ENCODE assay signal across 19 cellular contexts in the genomic region with DNA sequence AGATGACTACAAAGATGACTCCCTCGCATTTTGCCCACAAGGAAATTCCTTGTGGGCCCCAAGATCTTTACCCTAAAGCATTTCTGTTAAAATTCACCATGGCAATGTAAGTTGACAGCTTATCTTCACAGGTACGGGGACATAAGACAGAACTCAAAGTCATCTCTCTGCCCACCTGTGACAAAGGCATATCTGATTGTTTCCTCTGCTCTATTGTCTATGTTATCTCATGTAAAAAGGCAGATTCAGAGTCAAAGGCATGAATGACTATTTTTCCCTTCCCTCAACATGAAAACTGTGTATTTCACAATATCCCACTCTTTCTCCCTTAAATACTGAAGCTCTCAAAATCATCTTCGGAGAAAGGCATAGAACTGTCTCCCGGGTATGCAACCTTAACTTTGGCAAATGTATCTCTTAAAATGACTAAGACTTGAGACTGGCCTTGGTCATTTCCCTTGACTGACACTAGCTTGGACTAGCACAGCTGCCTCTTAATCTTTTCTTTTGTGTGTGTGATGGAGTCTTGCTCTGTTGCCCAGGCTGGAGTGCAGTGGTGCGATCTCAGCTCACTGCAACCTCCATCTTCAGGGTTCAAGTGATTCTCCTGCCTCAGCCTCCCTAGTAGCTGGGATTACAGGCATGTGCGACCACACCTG.
DNase-seq lines count a peak whose midpoint lies in the region; ATAC-seq, FAIRE-seq and TF ChIP-seq lines count a peak whose summit lies in the region.
"Had no signal": no experiment of that assay in that cellular context is flagged by ENCODE, and none has a peak within 500 bp of the region (broad histone marks: within the 10 kb centered on the region; RNA-seq: fewer than 3 reads in every experiment).

No MANE protein-coding gene starts in this region.

- no peaks in the 10 kb centered on the region for H3K9me3 ChIP-seq in K562 (replicated peaks; ENCODE audit: control insufficient read depth, insufficient read depth, low read depth, low read length)
- no peaks in the 10 kb centered on the region for H3K9me3 ChIP-seq in stomach smooth muscle (ENCODE audit: control insufficient read depth in 2 of 2, low read length in 2 of 2)
- H3K9me3 ChIP-seq in HAP-1: no peaks in the 10 kb centered on the region
- H3K9me3 ChIP-seq: BLaER1, left lung, stomach had no signal

- no TSS peak for BruUV-seq in K562 (replicated peaks; lab: Mats Ljungman, UMichigan)

- H3K79me2 ChIP-seq in K562 (ENCODE audit: control insufficient read depth, insufficient read depth, low read length): peaks cover 68% of the 10 kb centered on the region

- TF ChIP-seq POLR2A in K562 (conservative IDR thresholded peaks at IDR 0.05): no peak

- no peak overlapping the region for H3K9ac ChIP-seq in K562 (ENCODE audit: insufficient read depth in 1 of 2, low read depth in 2 of 2, low read length in 2 of 2)
- no peak overlapping the region for H3K9ac ChIP-seq in stomach smooth muscle (ENCODE audit: low read length in 2 of 2)
- H3K9ac ChIP-seq: BLaER1 had no signal

- TF ChIP-seq RAD21 in K562 (CRISPR knock-in tag; conservative IDR thresholded peaks at IDR 0.05 in 1 of 2, IDR thresholded peaks at IDR 0.05 in 1 of 2): no peak

- CTCF ChIA-PET in K562 (lab: Yijun Ruan, JAX; ENCODE audit: low intra/inter-chr PET ratio): no interaction called here

- H3K4me2 ChIP-seq in K562 (ENCODE audit: insufficient read depth, low read length): no peak overlapping the region

- POLR2A ChIA-PET in K562 (lab: Yijun Ruan, JAX): interaction anchor here (0.5 to 2.3 kb wide), 6 partner anchors 10 to 388 kb away, joined by 3 to 8 read pairs (median 3); no protein-coding TSS in a partner anchor

- in situ Hi-C loops in K562 (cut with MboI): no loop called here
- in situ Hi-C loops in HAP-1 (cut with MboI; ENCODE audit: low sequenced_read_pairs): no loop called here

- H2AFZ ChIP-seq in K562 (ENCODE audit: low read depth, low read length): no peak overlapping the region

- H3K36me3 ChIP-seq in K562 (ENCODE audit: control insufficient read depth, insufficient read depth, low read length) (no peaks in the 10 kb centered on the region), stomach smooth muscle (ENCODE audit: control insufficient read depth in 2 of 2, insufficient read depth in 2 of 2, low read length in 2 of 2) (no peaks in the 10 kb centered on the region), HAP-1 (replicated peaks) (no peaks in the 10 kb centered on the region)
- H3K36me3 ChIP-seq: BLaER1, left lung, stomach had no signal

- H3K27me3 ChIP-seq in K562 (ENCODE audit: control insufficient read depth in 2 of 2, insufficient read depth in 2 of 2, low read length in 2 of 2) (no peaks in the 10 kb centered on the region), stomach smooth muscle (ENCODE audit: control insufficient read depth in 1 of 2, insufficient read depth in 2 of 2, low read length in 2 of 2) (no peaks in the 10 kb centered on the region), HAP-1 (ENCODE audit: low read depth) (no peaks in the 10 kb centered on the region)
- H3K27me3 ChIP-seq: BLaER1, left lung, stomach had no signal

- H3K9me3 Mint-ChIP-seq in IgD-negative memory B cell: no peaks in the 10 kb centered on the region
- H3K9me3 Mint-ChIP-seq: activated naive CD4-positive, alpha-beta T cell treated with anti-CD3 and anti-CD28 coated beads, Interleukin-2, amount 50 U/mL, for 72 hours had no signal

- H3K27me3 Mint-ChIP-seq in IgD-negative memory B cell: no peaks in the 10 kb centered on the region

- peak overlapping the region; percentile 60 to 79 (median 78) for H3K27ac Mint-ChIP-seq in IgD-negative memory B cell

- peaks cover 8% of the 10 kb centered on the region for H3K9me1 ChIP-seq in K562 (ENCODE audit: control insufficient read depth, insufficient read depth, low read length)

- intact Hi-C loops in K562 (cut with micrococcal nuclease): loop anchor here (2.0 kb wide), 2 partner anchors 60 to 80 kb away; no protein-coding TSS in a partner anchor

- DNase-seq in K562 (ENCODE audit: extremely low read depth in 1 of 4, low spot score in 3 of 4) (no peak), lung microvascular endothelial cell (ENCODE audit: low read depth in 2 of 2) (peak; percentile 36 to 51), DMS153 treated with DMSO at 0.1 percent for 48 hours (lab: John Stamatoyannopoulos, UW; ENCODE audit: unreplicated experiment) (no peak), HAP-1 (ENCODE audit: low spot score in 2 of 2) (no peak)
- DNase-seq: activated CD8-positive, alpha-beta memory T cell treated with anti-CD3 and anti-CD28 coated beads, Interleukin-2, amount 50 U/mL, for 48 hours; cerebellar nuclear complex; DND-41; NCI-H1694; PC-3 had no signal

- H3K4me3 Mint-ChIP-seq in IgD-negative memory B cell: no peak overlapping the region

- no peak for ATAC-seq in K562
- no peak for ATAC-seq in HG03521 (IDR thresholded peaks at IDR 0.05; ENCODE audit: unreplicated experiment)
- ATAC-seq: activated CD4-positive, CD25-positive, alpha-beta regulatory T cell treated with anti-CD3 and anti-CD28 coated beads, Interleukin-2, amount 50 U/mL, for 24 hours; activated naive CD4-positive, alpha-beta T cell treated with anti-CD3 and anti-CD28 coated beads, Interleukin-2, amount 50 U/mL, for 72 hours; PC-3 had no signal

- TF ChIP-seq CTCF in K562 (IDR thresholded peaks at IDR 0.05 in 2 of 3, conservative IDR thresholded peaks at IDR 0.05 in 1 of 3; ENCODE audit: insufficient read depth in 2 of 3, low read depth in 1 of 3, low read length in 3 of 3): no peak

- H3K36me3 Mint-ChIP-seq in IgD-negative memory B cell: peaks cover 2% of the 10 kb centered on the region
- H3K36me3 Mint-ChIP-seq: activated naive CD4-positive, alpha-beta T cell treated with anti-CD3 and anti-CD28 coated beads, Interleukin-2, amount 50 U/mL, for 72 hours had no signal

- FAIRE-seq in K562 (lab: Jason Lieb, UNC): peak; percentile 59

- TF ChIP-seq EP300 in K562 (IDR thresholded peaks at IDR 0.05; ENCODE audit: low read length): no peak

- peaks cover 23 to 62% (median 54%) of the 10 kb centered on the region in 3 donors for H3K4me1 Mint-ChIP-seq in IgD-negative memory B cell

- H3K4me3 ChIP-seq in K562 (no peak overlapping the region), stomach smooth muscle (ENCODE audit: low read length in 2 of 2) (no peak overlapping the region), HAP-1 (no peak overlapping the region)
- H3K4me3 ChIP-seq: BLaER1, left lung, skin epidermis had no signal

- H3K4me1 ChIP-seq in K562 (replicated peaks in 1 of 2; ENCODE audit: control insufficient read depth in 2 of 2, insufficient read depth in 2 of 2, low read length in 2 of 2): peaks cover 49 to 60% of the 10 kb centered on the region in 2 experiments
- H3K4me1 ChIP-seq in stomach smooth muscle (ENCODE audit: control insufficient read depth, insufficient read depth, low read length): peaks cover 57% of the 10 kb centered on the region
- peaks cover 9% of the 10 kb centered on the region for H3K4me1 ChIP-seq in HAP-1

- WGBS in K562 (ENCODE audit: insufficient coverage, low coverage, missing lambda C conversion rate): 37% methylated on average over 6 of the region's 6 CpGs

- H3K27ac ChIP-seq in K562 (ENCODE audit: extremely low read depth, low read depth, low read length): no peak overlapping the region
- peak overlapping the region; percentile 41 for H3K27ac ChIP-seq in stomach smooth muscle (ENCODE audit: low read length)
- H3K27ac ChIP-seq: BLaER1, HL-60, left lung had no signal

- H4K20me1 ChIP-seq in K562 (replicated peaks; ENCODE audit: control insufficient read depth, insufficient read depth, low read length): peaks cover 44% of the 10 kb centered on the region

TF ChIP-seq in K562, 482 proteins besides CTCF, POLR2A, EP300 and RAD21 (continues in another document):
- TF ChIP-seq KDM2B (CRISPR knock-in tag; IDR thresholded peaks at IDR 0.05) (no peak), CEBPG (CRISPR knock-in tag; IDR thresholded peaks at IDR 0.05) (no peak), CEBPG (tag; conservative IDR thresholded peaks at IDR 0.05 in 1 of 2, IDR thresholded peaks at IDR 0.05 in 1 of 2) (peak; percentile 24 to 79; a peak in 3 of 4 replicates), LEF1 (IDR thresholded peaks at IDR 0.05) (no peak), TCF3 (CRISPR knock-in tag; IDR thresholded peaks at IDR 0.05) (peak; percentile 13; the same call in 1 of the 2 replicates), CEBPB (tag; IDR thresholded peaks at IDR 0.05) (peak; percentile 90), ZNF121 (CRISPR knock-in tag; conservative IDR thresholded peaks at IDR 0.05) (peak; percentile 79), ARID1B (IDR thresholded peaks at IDR 0.05) (peak; percentile 13; the same call in 1 of the 2 replicates), TEAD4 (IDR thresholded peaks at IDR 0.05; ENCODE audit: low read length) (0 out of 2 replicates have a peak, but pooled peaks have one; percentile 25), TEAD4 (CRISPR knock-in tag; IDR thresholded peaks at IDR 0.05; ENCODE audit: borderline replicate concordance) (no peak), TAL1 (IDR thresholded peaks at IDR 0.05) (peak; percentile 46), JUNB (CRISPR knock-in tag; conservative IDR thresholded peaks at IDR 0.05) (no peak), RBM25 (IDR thresholded peaks at IDR 0.05; ENCODE audit: low read depth, low read length, severe bottlenecking) (no peak)
- TF ChIP-seq, protein P1, sequence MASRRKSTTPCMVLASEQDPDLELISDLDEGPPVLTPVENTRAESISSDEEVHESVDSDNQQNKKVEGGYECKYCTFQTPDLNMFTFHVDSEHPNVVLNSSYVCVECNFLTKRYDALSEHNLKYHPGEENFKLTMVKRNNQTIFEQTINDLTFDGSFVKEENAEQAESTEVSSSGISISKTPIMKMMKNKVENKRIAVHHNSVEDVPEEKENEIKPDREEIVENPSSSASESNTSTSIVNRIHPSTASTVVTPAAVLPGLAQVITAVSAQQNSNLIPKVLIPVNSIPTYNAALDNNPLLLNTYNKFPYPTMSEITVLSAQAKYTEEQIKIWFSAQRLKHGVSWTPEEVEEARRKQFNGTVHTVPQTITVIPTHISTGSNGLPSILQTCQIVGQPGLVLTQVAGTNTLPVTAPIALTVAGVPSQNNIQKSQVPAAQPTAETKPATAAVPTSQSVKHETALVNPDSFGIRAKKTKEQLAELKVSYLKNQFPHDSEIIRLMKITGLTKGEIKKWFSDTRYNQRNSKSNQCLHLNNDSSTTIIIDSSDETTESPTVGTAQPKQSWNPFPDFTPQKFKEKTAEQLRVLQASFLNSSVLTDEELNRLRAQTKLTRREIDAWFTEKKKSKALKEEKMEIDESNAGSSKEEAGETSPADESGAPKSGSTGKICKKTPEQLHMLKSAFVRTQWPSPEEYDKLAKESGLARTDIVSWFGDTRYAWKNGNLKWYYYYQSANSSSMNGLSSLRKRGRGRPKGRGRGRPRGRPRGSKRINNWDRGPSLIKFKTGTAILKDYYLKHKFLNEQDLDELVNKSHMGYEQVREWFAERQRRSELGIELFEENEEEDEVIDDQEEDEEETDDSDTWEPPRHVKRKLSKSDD (conservative IDR thresholded peaks at IDR 0.05; ENCODE audit: low read length): no peak

Comparison
In these comparisons a context has a peak if more than half of its experiments do, and no peak if none do; other contexts are left out.
1. DNase-seq: peak in lung microvascular endothelial cell (2 of 2); none in K562 (0 of 4), DMS153 treated with DMSO at 0.1 percent for 48 hours (single experiment) and HAP-1 (0 of 2).